Comparison of ENCODE assay signal across 19 cellular contexts in the genomic region with DNA sequence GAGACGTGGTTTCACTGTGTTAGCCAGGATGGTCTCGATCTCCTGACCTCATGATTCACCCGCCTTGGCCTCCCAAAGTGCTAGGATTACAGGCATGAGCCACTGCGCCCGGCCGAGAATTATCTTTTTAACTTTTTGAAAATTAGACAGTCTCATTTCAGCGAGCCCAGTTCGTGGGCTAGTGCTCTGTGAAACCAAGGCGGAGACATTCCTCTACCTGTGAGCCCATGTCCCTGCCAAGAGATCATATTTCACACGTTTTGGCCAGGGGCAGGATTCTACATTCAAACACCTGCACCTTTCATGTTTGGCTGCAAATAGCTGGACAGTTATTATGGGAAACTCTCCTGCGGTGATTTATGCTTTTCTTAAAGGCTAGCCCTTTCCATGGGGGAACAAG.
A peak's percentile ranks its signal among the peaks of the same experiment; 100 is the strongest.
DNase-seq lines count a peak whose midpoint lies in the region; ATAC-seq and TF ChIP-seq lines count a peak whose summit lies in the region.
"Had no signal": no experiment of that assay in that cellular context is flagged by ENCODE, and none has a peak within 500 bp of the region (broad histone marks: within the 10 kb centered on the region; RNA-seq: fewer than 3 reads in every experiment).

No MANE protein-coding gene starts in this region.

- H3K4ac ChIP-seq in trophoblast cell (ENCODE audit: low read depth, low read length) = no peak overlapping the region

- peaks cover 13% of the 10 kb centered on the region for H3K27me3 Mint-ChIP-seq in stimulated activated naive CD8-positive, alpha-beta T cell treated with anti-CD3 and anti-CD28 coated beads, Interleukin-15, amount 100 ng/mL, for 72 hours
- H3K27me3 Mint-ChIP-seq: CD4-positive, CD25-positive, alpha-beta regulatory T cell had no signal

- RAD21 ChIA-PET in HCT116 (lab: Charles Lee; ENCODE audit: low non-redundant PET in 1 of 2, low total read pairs in 2 of 2, uncharacterized antibody in 2 of 2, unreplicated experiment in 2 of 2) = no interaction called here

- H4K8ac ChIP-seq in trophoblast cell (ENCODE audit: low read depth, low read length) = no peak overlapping the region

- H3K9ac ChIP-seq in HCT116 (ENCODE audit: low read length) = peak overlapping the region; percentile 23
- H3K9ac ChIP-seq in trophoblast cell (ENCODE audit: low read length) = no peak overlapping the region

- H3K9me2 ChIP-seq in HCT116 (ENCODE audit: insufficient read depth) = no peaks in the 10 kb centered on the region

- no peak overlapping the region for H2BK5ac ChIP-seq in trophoblast cell (ENCODE audit: low read depth, low read length, poor library complexity)

- peak; percentile 8; the same call in 1 of the 2 replicates for TF ChIP-seq RAD21 in HCT116 (IDR thresholded peaks at IDR 0.05; ENCODE audit: low read depth)

- H3K36me3 ChIP-seq in HCT116 (ENCODE audit: control insufficient read depth in 1 of 2, insufficient read depth in 2 of 2, low read length in 2 of 2) (0 out of 4 replicates have a peak, but pooled peaks cover 0 to 3% of the 10 kb centered on the region in 2 experiments), ascending aorta (peaks cover 74 to 80% of the 10 kb centered on the region in 2 donors), trophoblast cell (ENCODE audit: control insufficient read depth in 1 of 2, insufficient read depth in 2 of 2, low read length in 2 of 2) (no peaks in the 10 kb centered on the region)
- H3K36me3 ChIP-seq: MG63 had no signal

- ATAC-seq in HCT116 (peak; percentile 82), GM18858 (IDR thresholded peaks at IDR 0.05; ENCODE audit: unreplicated experiment) (no peak)
- no peak for ATAC-seq in stimulated activated naive CD8-positive, alpha-beta T cell treated with anti-CD3 and anti-CD28 coated beads, Interleukin-15, amount 100 ng/mL, for 72 hours

- H3K4me1 Mint-ChIP-seq in stimulated activated naive CD8-positive, alpha-beta T cell treated with anti-CD3 and anti-CD28 coated beads, Interleukin-15, amount 100 ng/mL, for 72 hours = peaks cover 6% of the 10 kb centered on the region

- H3K23ac ChIP-seq in trophoblast cell (ENCODE audit: low read length) = no peak overlapping the region

- H4K20me1 ChIP-seq in HCT116 (ENCODE audit: insufficient read depth) = no peaks in the 10 kb centered on the region

- H3K9me3 Mint-ChIP-seq in stimulated activated naive CD8-positive, alpha-beta T cell treated with anti-CD3 and anti-CD28 coated beads, Interleukin-15, amount 100 ng/mL, for 72 hours = no peaks in the 10 kb centered on the region
- H3K9me3 Mint-ChIP-seq: CD4-positive, CD25-positive, alpha-beta regulatory T cell had no signal

- H3K27me3 ChIP-seq in HCT116 (ENCODE audit: insufficient read depth, low read length) (no peaks in the 10 kb centered on the region), ascending aorta (no peaks in the 10 kb centered on the region), trophoblast cell (ENCODE audit: insufficient read depth, low read length) (no peaks in the 10 kb centered on the region)
- H3K27me3 ChIP-seq: MG63, Peyer's patch had no signal

- H3K4me1 ChIP-seq in HCT116 (ENCODE audit: control insufficient read depth in 1 of 2, insufficient read depth in 2 of 2, low read length in 2 of 2) = peaks cover 60 to 87% of the 10 kb centered on the region in 2 experiments
- H3K4me1 ChIP-seq in ascending aorta = peaks cover 2 to 7% of the 10 kb centered on the region in 2 donors
- peaks cover 5 to 8% of the 10 kb centered on the region in 2 experiments for H3K4me1 ChIP-seq in trophoblast cell (ENCODE audit: control insufficient read depth in 1 of 2, insufficient read depth in 2 of 2, low read length in 2 of 2)

- no peak overlapping the region for H2BK12ac ChIP-seq in trophoblast cell (ENCODE audit: low read length)

- intact Hi-C loops in HCT116 (cut with micrococcal nuclease) = no loop called here
- intact Hi-C loops in ascending aorta (cut with DNase I) = no loop called here

- POLR2A ChIA-PET in HCT116 (lab: Charles Lee) = interaction anchor here (0.6 kb wide), 1 partner anchor 14 kb away, joined by 3 read pairs; no protein-coding TSS in a partner anchor

- CTCF ChIA-PET in HCT116 (lab: Charles Lee) = interaction anchor here (0.6 to 1.3 kb wide), 3 partner anchors 9 to 22 kb away, joined by 3 to 5 read pairs (median 4); no protein-coding TSS in a partner anchor

- H3K4me3 ChIP-seq in HCT116 (replicated peaks in 1 of 2; ENCODE audit: low read depth in 1 of 2, low read length in 2 of 2) (peak overlapping the region in 1 of 2 experiments; percentile 5; a peak in 1 of 4 replicates), ascending aorta (no peak overlapping the region), trophoblast cell (ENCODE audit: low read depth, low read length) (no peak overlapping the region)
- H3K4me3 ChIP-seq: MG63, Peyer's patch had no signal

- H3K4me2 ChIP-seq in HCT116 (ENCODE audit: low read length) = peak overlapping the region; percentile 59
- no peak overlapping the region for H3K4me2 ChIP-seq in trophoblast cell (ENCODE audit: low read length)

- no peak for DNase-seq in HCT116 (ENCODE audit: low read depth, low spot score)
- peak; percentile 60 for DNase-seq in NCI-H146 treated with DMSO at 0.1 percent for 48 hours (lab: John Stamatoyannopoulos, UW; ENCODE audit: unreplicated experiment)
- no peak for DNase-seq in ascending aorta (ENCODE audit: low spot score in 2 of 2)
- DNase-seq in trophoblast cell = peak; percentile 34 to 63
- DNase-seq in stimulated activated naive CD8-positive, alpha-beta T cell treated with anti-CD3 and anti-CD28 coated beads, Interleukin-15, amount 100 ng/mL, for 72 hours = no peak
- no peak for DNase-seq in activated naive CD4-positive, alpha-beta T cell (lab: John Stamatoyannopoulos, UW)
- DNase-seq: ACHN; CD4-positive, CD25-positive, alpha-beta regulatory T cell; DMS79 treated with DMSO at 0.1 percent for 48 hours; HCEC 1CT; KG1; MG63; NCI-H1105; NCI-H2081 treated with DMSO at 0.1 percent for 48 hours; NCI-H226; Peyer's patch; SHP77 treated with DMSO at 0.1 percent for 48 hours had no signal

- H2BK120ac ChIP-seq in trophoblast cell (ENCODE audit: insufficient read depth, low read length, poor library complexity) = no peak overlapping the region

- H4K91ac ChIP-seq in trophoblast cell (ENCODE audit: low read depth, low read length) = no peak overlapping the region

- H3K79me2 ChIP-seq in HCT116 (ENCODE audit: insufficient read depth, low read length) (no peaks in the 10 kb centered on the region), trophoblast cell (ENCODE audit: control insufficient read depth, insufficient read depth, low read length, poor library complexity) (no peaks in the 10 kb centered on the region)

- H3K27ac ChIP-seq in HCT116 (ENCODE audit: low read depth, low read length) = peak overlapping the region; percentile 82
- peak overlapping the region; percentile 2 to 32 for H3K27ac ChIP-seq in ascending aorta
- H3K27ac ChIP-seq in trophoblast cell (ENCODE audit: low read depth, low read length) = no peak overlapping the region
- H3K27ac ChIP-seq: HL-60, Peyer's patch had no signal

- H2AFZ ChIP-seq in HCT116 (ENCODE audit: low read depth, low read length, poor library complexity, severe bottlenecking) = peak overlapping the region; percentile 1
- H2AFZ ChIP-seq in trophoblast cell (ENCODE audit: insufficient read depth, low read length, poor library complexity) = no peak overlapping the region

- H3K14ac ChIP-seq in trophoblast cell (ENCODE audit: low read length) = no peak overlapping the region

- no peak for TF ChIP-seq CTCF in HCT116 (IDR thresholded peaks at IDR 0.05 in 2 of 3, conservative IDR thresholded peaks at IDR 0.05 in 1 of 3; ENCODE audit: borderline replicate concordance in 1 of 3, insufficient read depth in 1 of 3, low read depth in 2 of 3, low read length in 2 of 3)
- TF ChIP-seq CTCF in ascending aorta (IDR thresholded peaks at IDR 0.05) = no peak

- H4K12ac ChIP-seq in trophoblast cell (ENCODE audit: low read depth, low read length) = no peak overlapping the region

- no peaks in the 10 kb centered on the region for H3K9me3 ChIP-seq in HCT116 (ENCODE audit: control insufficient read depth in 1 of 2, insufficient read depth in 1 of 2, low read depth in 1 of 2, low read length in 2 of 2)
- H3K9me3 ChIP-seq in ascending aorta = no peaks in the 10 kb centered on the region
- H3K9me3 ChIP-seq in trophoblast cell (ENCODE audit: insufficient read depth, low read depth, low read length) = peaks cover 7% of the 10 kb centered on the region
- H3K9me3 ChIP-seq: MG63, Peyer's patch had no signal

- no CpG with 5 or more reads among the region's 11 CpGs for WGBS in trophoblast cell (ENCODE audit: extremely low coverage, insufficient coverage, insufficient read length)

- H3K79me1 ChIP-seq in trophoblast cell (ENCODE audit: low read length) = no peaks in the 10 kb centered on the region

- no TSS peak for BruUV-seq in HCT116 (replicated peaks; lab: Mats Ljungman, UMichigan)

- no peak overlapping the region for H3K18ac ChIP-seq in trophoblast cell (ENCODE audit: low read length)

- no peak overlapping the region for H3K27ac Mint-ChIP-seq in stimulated activated naive CD8-positive, alpha-beta T cell treated with anti-CD3 and anti-CD28 coated beads, Interleukin-15, amount 100 ng/mL, for 72 hours
- H3K27ac Mint-ChIP-seq: CD4-positive, CD25-positive, alpha-beta regulatory T cell had no signal

- H3K4me3 Mint-ChIP-seq in stimulated activated naive CD8-positive, alpha-beta T cell treated with anti-CD3 and anti-CD28 coated beads, Interleukin-15, amount 100 ng/mL, for 72 hours = no peak overlapping the region
- H3K4me3 Mint-ChIP-seq: CD4-positive, CD25-positive, alpha-beta regulatory T cell had no signal

- no peak overlapping the region for H2AK5ac ChIP-seq in trophoblast cell (ENCODE audit: low read length)

- TF ChIP-seq POLR2A in HCT116 (IDR thresholded peaks at IDR 0.05; ENCODE audit: borderline replicate concordance, extremely low read depth, insufficient read depth, insufficient read length) = no peak

TF ChIP-seq in HCT116, 20 proteins besides CTCF, POLR2A, EP300 and RAD21 (continues in another document):
- no peak for TF ChIP-seq ZNF274 (IDR thresholded peaks at IDR 0.05; ENCODE audit: low read depth, low read length)
- no peak for TF ChIP-seq ELF1 (IDR thresholded peaks at IDR 0.05; ENCODE audit: borderline replicate concordance, low read depth)
- TF ChIP-seq, protein P1, sequence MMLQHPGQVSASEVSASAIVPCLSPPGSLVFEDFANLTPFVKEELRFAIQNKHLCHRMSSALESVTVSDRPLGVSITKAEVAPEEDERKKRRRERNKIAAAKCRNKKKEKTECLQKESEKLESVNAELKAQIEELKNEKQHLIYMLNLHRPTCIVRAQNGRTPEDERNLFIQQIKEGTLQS (IDR thresholded peaks at IDR 0.05) = no peak
- TF ChIP-seq YY1 (IDR thresholded peaks at IDR 0.05; ENCODE audit: extremely low read depth, insufficient replicate concordance, low read depth, low read length) = no peak

Comparison
In these comparisons a context has a peak if more than half of its experiments do, and no peak if none do; other contexts are left out.
1. DNase-seq: peak in NCI-H146 treated with DMSO at 0.1 percent for 48 hours (single experiment) and trophoblast cell (2 of 2); none in HCT116 (single experiment), ascending aorta (0 of 2), stimulated activated naive CD8-positive, alpha-beta T cell treated with anti-CD3 and anti-CD28 coated beads, Interleukin-15, amount 100 ng/mL, for 72 hours (0 of 2) and activated naive CD4-positive, alpha-beta T cell (0 of 4).